25 cellular contexts compared by ENCODE assay signal in genomic region chr16:73813523-73813922, GRCh38.
"Had no signal": no experiment of that assay in that cellular context is flagged by ENCODE, and none has a peak within 500 bp of the region (broad histone marks: within the 10 kb centered on the region; RNA-seq: fewer than 3 reads in every experiment).

No MANE protein-coding gene starts in this region.

- H3K4me3 ChIP-seq: cardiac muscle cell, dorsolateral prefrontal cortex, tibial nerve had no signal

- H3K36me3 ChIP-seq: cardiac muscle cell, tibial nerve had no signal

- ATAC-seq: activated CD8-positive, alpha-beta memory T cell treated with anti-CD3 and anti-CD28 coated beads, Interleukin-2, amount 10 ng/mL, durations not matched to agents 7 days and 5 days; activated T-helper 17 cell treated with anti-CD3 and anti-CD28 coated beads, Interleukin-2, amount 50 U/mL, for 72 hours; left lobe of liver; naive thymus-derived CD8-positive, alpha-beta T cell; T-cell had no signal

- H3K9me3 ChIP-seq: tibial nerve had no signal

- H3K27ac ChIP-seq: cardiac muscle cell, dorsolateral prefrontal cortex, epithelial cell of prostate, tibial nerve had no signal

- DNase-seq: activated B cell treated with CpG ODN at 0.5 μM for 24 hours; activated CD4-positive, alpha-beta memory T cell treated with anti-CD3 and anti-CD28 coated beads for 36 hours; activated CD4-positive, alpha-beta T cell treated with anti-CD3 and anti-CD28 coated beads for 4 hours; activated CD8-positive, alpha-beta memory T cell treated with anti-CD3 and anti-CD28 coated beads, Interleukin-2, amount 10 ng/mL, durations not matched to agents 7 days and 5 days; activated naive CD4-positive, alpha-beta T cell; activated naive CD8-positive, alpha-beta T cell treated with anti-CD3 and anti-CD28 coated beads for 36 hours; amniotic stem cell; dorsolateral prefrontal cortex; endodermal cell; foreskin fibroblast; hypothalamus; naive thymus-derived CD8-positive, alpha-beta T cell; stimulated activated CD4-positive, alpha-beta T cell treated with anti-CD3 and anti-CD28 coated beads, Interleukin-12 subunit alpha, Interleukin-12 subunit beta, amount 100 ng/mL, for 4 hours; stimulated activated CD4-positive, alpha-beta T cell treated with anti-CD3 and anti-CD28 coated beads, Interleukin-1b, Interleukin-23, amount 100 ng/mL, for 48 hours; stimulated activated CD8-positive, alpha-beta memory T cell treated with anti-CD3 and anti-CD28 coated beads, Interleukin-4, amount 100 ng/mL, for 48 hours; stimulated activated naive CD4-positive, alpha-beta T cell; substantia nigra; T-cell had no signal

- H3K27me3 ChIP-seq: cardiac muscle cell, tibial nerve had no signal

- FAIRE-seq: keratinocyte, urothelium cell line had no signal
